1 cellular context compared by ENCODE assay signal in genomic region chr9:93096131-93096802, GRCh38.
TF ChIP-seq lines count a peak whose summit lies in the region.

Gene CARD19 (plus strand): TSS chr9:93096217. CDS start chr9:93096346, 129 bp downstream.

TF ChIP-seq in WTC11, 78 proteins besides CTCF, POLR2A, EP300 and RAD21 (continued from another document and continues in another):
- TF ChIP-seq ZNF281 (CRISPR knock-in tag; IDR thresholded peaks at IDR 0.05) (no peak), GABPB1 (CRISPR knock-in tag; IDR thresholded peaks at IDR 0.05) (0 out of 2 replicates have a peak, but pooled peaks have one; percentile 15), ZNF671 (CRISPR knock-in tag; IDR thresholded peaks at IDR 0.05) (no peak), JAZF1 (CRISPR knock-in tag; IDR thresholded peaks at IDR 0.05) (no peak), ZBTB21 (CRISPR knock-in tag; IDR thresholded peaks at IDR 0.05; ENCODE audit: borderline replicate concordance) (no peak), ZNF317 (CRISPR knock-in tag; IDR thresholded peaks at IDR 0.05; ENCODE audit: borderline replicate concordance, low read depth) (0 out of 2 replicates have a peak, but pooled peaks have one; percentile 30), FOXP1 (CRISPR knock-in tag; IDR thresholded peaks at IDR 0.05; ENCODE audit: borderline replicate concordance) (peak; percentile 23; the same call in 1 of the 2 replicates), SMAD3 (CRISPR knock-in tag; IDR thresholded peaks at IDR 0.05; ENCODE audit: borderline replicate concordance) (peak; percentile 20; the same call in 1 of the 2 replicates), NFYB (CRISPR knock-in tag; conservative IDR thresholded peaks at IDR 0.05; ENCODE audit: low read depth) (peak; percentile 9; the same call in 1 of the 2 replicates), CREB1 (CRISPR knock-in tag; IDR thresholded peaks at IDR 0.05) (no peak), OVOL2 (CRISPR knock-in tag; IDR thresholded peaks at IDR 0.05; ENCODE audit: borderline replicate concordance) (no peak), ZNF425 (CRISPR knock-in tag; conservative IDR thresholded peaks at IDR 0.05) (no peak), AR (CRISPR knock-in tag; IDR thresholded peaks at IDR 0.05) (no peak), E2F5 (CRISPR knock-in tag; IDR thresholded peaks at IDR 0.05) (no peak), IRF1 (CRISPR knock-in tag; IDR thresholded peaks at IDR 0.05) (no peak), ZNF396 (CRISPR knock-in tag; IDR thresholded peaks at IDR 0.05; ENCODE audit: borderline replicate concordance) (no peak), NFATC4 (CRISPR knock-in tag; IDR thresholded peaks at IDR 0.05) (no peak), TEAD4 (CRISPR knock-in tag; IDR thresholded peaks at IDR 0.05) (no peak), GTF2I (CRISPR knock-in tag; conservative IDR thresholded peaks at IDR 0.05) (no peak), ATF2 (CRISPR knock-in tag; IDR thresholded peaks at IDR 0.05; ENCODE audit: borderline replicate concordance, low read depth) (no peak), RORB (CRISPR knock-in tag; IDR thresholded peaks at IDR 0.05) (no peak), SOX15 (CRISPR knock-in tag; IDR thresholded peaks at IDR 0.05) (no peak), TCF7 (CRISPR knock-in tag; IDR thresholded peaks at IDR 0.05; ENCODE audit: low read depth) (no peak), ZNF423 (CRISPR knock-in tag; IDR thresholded peaks at IDR 0.05) (no peak), NFE2L1 (CRISPR knock-in tag; IDR thresholded peaks at IDR 0.05) (no peak), E2F1 (CRISPR knock-in tag; IDR thresholded peaks at IDR 0.05) (no peak), NR1H2 (CRISPR knock-in tag; IDR thresholded peaks at IDR 0.05) (no peak), SMAD4 (CRISPR knock-in tag; IDR thresholded peaks at IDR 0.05) (no peak), ZNF219 (CRISPR knock-in tag; IDR thresholded peaks at IDR 0.05; ENCODE audit: borderline replicate concordance) (no peak), HMGA2 (CRISPR knock-in tag; IDR thresholded peaks at IDR 0.05) (no peak), NR2C2 (CRISPR knock-in tag; IDR thresholded peaks at IDR 0.05) (no peak), KAT7 (CRISPR knock-in tag; IDR thresholded peaks at IDR 0.05; ENCODE audit: borderline replicate concordance) (0 out of 2 replicates have a peak, but pooled peaks have one; percentile 49), ZBTB43 (CRISPR knock-in tag; IDR thresholded peaks at IDR 0.05) (no peak), ZNF121 (CRISPR knock-in tag; IDR thresholded peaks at IDR 0.05) (peak; percentile 21; the same call in 1 of the 2 replicates), IRF2 (CRISPR knock-in tag; IDR thresholded peaks at IDR 0.05; ENCODE audit: borderline replicate concordance, low read depth) (no peak), USF1 (CRISPR knock-in tag; IDR thresholded peaks at IDR 0.05) (no peak), JUN (CRISPR knock-in tag; IDR thresholded peaks at IDR 0.05) (no peak), E2F4 (CRISPR knock-in tag; IDR thresholded peaks at IDR 0.05; ENCODE audit: borderline replicate concordance, low read depth) (no peak), HMGXB4 (CRISPR knock-in tag; IDR thresholded peaks at IDR 0.05) (peak; percentile 69; the same call in 1 of the 2 replicates), ZSCAN18 (CRISPR knock-in tag; IDR thresholded peaks at IDR 0.05) (no peak)
